30 cellular contexts compared by ENCODE assay signal in genomic region chr3:69768436-69768835, GRCh38. TPM values are rescaled to one million over a fixed set of nuclear protein-coding genes. Genes with fewer than 3 reads are reported as not detected.
A peak's percentile ranks its signal among the peaks of the same experiment; 100 is the strongest.
DNase-seq lines count a peak whose midpoint lies in the region; ATAC-seq, FAIRE-seq and TF ChIP-seq lines count a peak whose summit lies in the region.
"Had no signal": no experiment of that assay in that cellular context is flagged by ENCODE, and none has a peak within 500 bp of the region (broad histone marks: within the 10 kb centered on the region; RNA-seq: fewer than 3 reads in every experiment).

No MANE protein-coding gene starts in this region.

- H3K27me3 ChIP-seq in keratinocyte (ENCODE audit: control insufficient read depth, extremely low read depth, insufficient read depth, low read length), result no peaks in the 10 kb centered on the region
- H3K27me3 ChIP-seq in upper lobe of right lung, result no peaks in the 10 kb centered on the region
- H3K27me3 ChIP-seq: BLaER1 treated with 17β-estradiol and CSF1 and Interleukin-3, amounts not matched to agents 10 nM and 100 nM had no signal

- H3K4me3 ChIP-seq in A549 (no peak overlapping the region), keratinocyte (ENCODE audit: control insufficient read depth in 2 of 3, extremely low read depth in 1 of 3, insufficient read depth in 2 of 3, low read depth in 1 of 3, low read length in 3 of 3) (no peak overlapping the region), upper lobe of right lung (no peak overlapping the region)
- H3K4me3 ChIP-seq: BLaER1 treated with 17β-estradiol and CSF1 and Interleukin-3, amounts not matched to agents 10 nM and 100 nM; GM12878; GM23248 had no signal

- H3K4me3 Mint-ChIP-seq in activated CD4-positive, alpha-beta T cell treated with anti-CD3 and anti-CD28 coated beads, Interleukin-2, amount 10 ng/mL, durations not matched to agents 24 days and 14 days, result no peak overlapping the region
- H3K4me3 Mint-ChIP-seq: CD4-positive, alpha-beta T cell; H9 had no signal

- H3K9me3 Mint-ChIP-seq in activated CD4-positive, alpha-beta T cell treated with anti-CD3 and anti-CD28 coated beads, Interleukin-2, amount 10 ng/mL, durations not matched to agents 24 days and 14 days, result no peaks in the 10 kb centered on the region
- H3K9me3 Mint-ChIP-seq: CD4-positive, alpha-beta T cell; H9 had no signal

- POLR2A ChIA-PET in A549 (lab: Yijun Ruan, JAX), result no interaction called here

- H3K4me1 Mint-ChIP-seq in activated CD4-positive, alpha-beta T cell treated with anti-CD3 and anti-CD28 coated beads, Interleukin-2, amount 10 ng/mL, durations not matched to agents 24 days and 14 days, result no peaks in the 10 kb centered on the region

- no peak for FAIRE-seq in A549 (lab: Jason Lieb, UNC)
- FAIRE-seq in keratinocyte (lab: Jason Lieb, UNC), result peak; percentile 73
- FAIRE-seq: GM12878 had no signal

- no peaks in the 10 kb centered on the region for H3K9me1 ChIP-seq in keratinocyte (ENCODE audit: control insufficient read depth, extremely low read depth, insufficient read depth, low read length)

- 45% methylated on average over 2 of the region's 2 CpGs for WGBS in A549 (ENCODE audit: missing lambda C conversion rate)

- peaks cover 70% of the 10 kb centered on the region for H3K4me1 ChIP-seq in A549
- H3K4me1 ChIP-seq in keratinocyte (ENCODE audit: control insufficient read depth, extremely low read depth, insufficient read depth, low read length), result peaks cover 46% of the 10 kb centered on the region
- H3K4me1 ChIP-seq in upper lobe of right lung, result peaks cover 31% of the 10 kb centered on the region

- CTCF ChIA-PET in A549 (lab: Yijun Ruan, JAX), result interaction anchor here (1.0 to 1.4 kb wide), 2 partner anchors 48 to 84 kb away, joined by 3 to 4 read pairs; no protein-coding TSS in a partner anchor

- 0 out of 3 replicates have a peak overlapping the region, but pooled peaks have one; percentile 0 for H3K4me2 ChIP-seq in A549
- no peak overlapping the region for H3K4me2 ChIP-seq in keratinocyte (ENCODE audit: control insufficient read depth, extremely low read depth, insufficient read depth, low read depth, low read length)

- no peaks in the 10 kb centered on the region for H3K27me3 Mint-ChIP-seq in activated CD4-positive, alpha-beta T cell treated with anti-CD3 and anti-CD28 coated beads, Interleukin-2, amount 10 ng/mL, durations not matched to agents 24 days and 14 days
- H3K27me3 Mint-ChIP-seq: CD4-positive, alpha-beta T cell had no signal

- TF ChIP-seq CTCF in A549 (IDR thresholded peaks at IDR 0.05) (no peak), keratinocyte (optimal IDR thresholded peaks at IDR 0.05 in 1 of 3, IDR thresholded peaks at IDR 0.05 in 1 of 3, conservative IDR thresholded peaks at IDR 0.05 in 1 of 3; ENCODE audit: extremely low read depth in 1 of 3, insufficient read depth in 2 of 3, low read length in 3 of 3) (no peak), upper lobe of right lung (IDR thresholded peaks at IDR 0.05) (no peak)

- TF ChIP-seq RAD21 in A549 (conservative IDR thresholded peaks at IDR 0.05 in 1 of 2, IDR thresholded peaks at IDR 0.05 in 1 of 2), result no peak

- no peak for ATAC-seq in A549
- no peak for ATAC-seq in upper lobe of right lung
- ATAC-seq: GM12878, Panc1 had no signal

- dilution Hi-C loops in keratinocyte (cut with MboI; ENCODE audit: extremely low pct_ligation_motif_present, low sequenced_read_pairs), result no loop called here

- no peak for TF ChIP-seq EP300 in A549 (IDR thresholded peaks at IDR 0.05)

- H3K36me3 ChIP-seq in keratinocyte (ENCODE audit: control insufficient read depth in 2 of 2, extremely low read depth in 1 of 2, insufficient read depth in 2 of 2, low read length in 2 of 2) (no peaks in the 10 kb centered on the region), upper lobe of right lung (no peaks in the 10 kb centered on the region)

- DNase-seq in A549 (ENCODE audit: low read depth in 1 of 2, low spot score in 1 of 2) (no peak), M059J (ENCODE audit: low read depth) (peak; percentile 52), keratinocyte (ENCODE audit: low read depth, low spot score) (no peak), renal cortical epithelial cell (ENCODE audit: low read depth) (peak; percentile 77), upper lobe of right lung (no peak), AML-193 (lab: John Stamatoyannopoulos, UW) (no peak)
- DNase-seq in activated CD4-positive, alpha-beta T cell treated with anti-CD3 and anti-CD28 coated beads, Interleukin-2, amount 10 ng/mL, durations not matched to agents 24 days and 14 days, result no peak
- DNase-seq: 8988T; CD4-positive, alpha-beta T cell; COR-L47; EL; GDM1; GM23248; H9; Karpas-422; MV-4-11; NCI-H1105 treated with DMSO at 0.1 percent for 48 hours; NCI-H146; NCI-H1930; NCI-H2107; NCI-H446; NCI-H526; NCI-H82; NK-92 treated with Interleukin-12 subunit alpha and Interleukin-12 subunit beta, amount 100 ng/mL, for 24 hours; SHP77 treated with DMSO at 0.1 percent for 48 hours had no signal

- no peak overlapping the region for H3K27ac Mint-ChIP-seq in activated CD4-positive, alpha-beta T cell treated with anti-CD3 and anti-CD28 coated beads, Interleukin-2, amount 10 ng/mL, durations not matched to agents 24 days and 14 days
- H3K27ac Mint-ChIP-seq: CD4-positive, alpha-beta T cell; H9 had no signal

- no peaks in the 10 kb centered on the region for H4K20me1 ChIP-seq in keratinocyte (ENCODE audit: control insufficient read depth, extremely low read depth, insufficient read depth, low read length)
- H4K20me1 ChIP-seq: BLaER1 treated with 17β-estradiol and CSF1 and Interleukin-3, amounts not matched to agents 10 nM and 100 nM had no signal

- H3K9me3 ChIP-seq in A549 (no peaks in the 10 kb centered on the region), keratinocyte (ENCODE audit: control insufficient read depth, low read depth, low read length) (no peaks in the 10 kb centered on the region), upper lobe of right lung (no peaks in the 10 kb centered on the region)
- H3K9me3 ChIP-seq: BLaER1 treated with 17β-estradiol and CSF1 and Interleukin-3, amounts not matched to agents 10 nM and 100 nM had no signal

- no peaks in the 10 kb centered on the region for H3K79me2 ChIP-seq in keratinocyte (ENCODE audit: control insufficient read depth, insufficient read depth, low read length)

- H2AFZ ChIP-seq in keratinocyte (ENCODE audit: control insufficient read depth, low read length), result no peak overlapping the region
- H2AFZ ChIP-seq: GM23248 had no signal

- no peak overlapping the region for H3K9ac ChIP-seq in keratinocyte (ENCODE audit: control insufficient read depth, extremely low read depth, insufficient read depth, low read length)
- H3K9ac ChIP-seq: BLaER1 treated with 17β-estradiol and CSF1 and Interleukin-3, amounts not matched to agents 10 nM and 100 nM; GM23248 had no signal

- TF ChIP-seq POLR2A in A549 (IDR thresholded peaks at IDR 0.05; ENCODE audit: low read length), result no peak

- intact Hi-C loops in activated CD4-positive, alpha-beta T cell treated with anti-CD3 and anti-CD28 coated beads, Interleukin-2, amount 10 ng/mL, durations not matched to agents 24 days and 14 days (cut with micrococcal nuclease), result no loop called here
- intact Hi-C loops in upper lobe of right lung (cut with DNase I), result no loop called here

- H3K27ac ChIP-seq in A549 (peak overlapping the region in 1 of 2 experiments; percentile 13; a peak in 1 of 6 replicates), keratinocyte (ENCODE audit: control insufficient read depth, insufficient read depth, low read length) (no peak overlapping the region), upper lobe of right lung (no peak overlapping the region)
- H3K27ac ChIP-seq: BLaER1 treated with 17β-estradiol and CSF1 and Interleukin-3, amounts not matched to agents 10 nM and 100 nM; GM23248; RWPE1 had no signal

- H3K36me3 Mint-ChIP-seq in activated CD4-positive, alpha-beta T cell treated with anti-CD3 and anti-CD28 coated beads, Interleukin-2, amount 10 ng/mL, durations not matched to agents 24 days and 14 days (ENCODE audit: low read depth), result no peaks in the 10 kb centered on the region

TF ChIP-seq in A549, 52 proteins besides CTCF, POLR2A, EP300 and RAD21 (continues in another document):
- TF ChIP-seq CBX2 (IDR thresholded peaks at IDR 0.05; ENCODE audit: borderline replicate concordance, low read depth) (no peak), ZFP36 (IDR thresholded peaks at IDR 0.05; ENCODE audit: borderline replicate concordance, partially characterized antibody) (no peak), E2F6 (IDR thresholded peaks at IDR 0.05; ENCODE audit: borderline replicate concordance, low read depth) (no peak), EHMT2 (IDR thresholded peaks at IDR 0.05; ENCODE audit: low read depth) (no peak), RCOR1 (IDR thresholded peaks at IDR 0.05; ENCODE audit: low read depth, low read length) (no peak), CEBPB (IDR thresholded peaks at IDR 0.05) (no peak), NFE2L2 (conservative IDR thresholded peaks at IDR 0.05; ENCODE audit: low read length) (no peak), HEYL (CRISPR knock-in tag; IDR thresholded peaks at IDR 0.05) (no peak)

RNA-seq across cellular contexts. Expression of gene MITF, which starts 29.2 kb away (rescaled TPM):
- polyA plus RNA-seq in A549 (2011; rRNA removed), result 15.3 and 15.9 TPM in 2 replicates
- 8.3 and 9.3 TPM in 2 replicates for polyA plus RNA-seq in A549 (2012; cell fraction: cytosol; rRNA removed)
- polyA plus RNA-seq in A549 (2012; cell fraction: nucleus; rRNA removed), result 6.0 and 8.7 TPM in 2 replicates
- 13.2 to 14.7 TPM (median 14.3 TPM) in 3 replicates for polyA plus RNA-seq in A549 (2017; fragmentation: RNase III; extraction: RNeasy Plus Mini Kit Qiagen cat#74134 plus additional on column Dnase treatment)
- polyA minus RNA-seq in A549 (2011; rRNA and poly(A)+ RNA removed), result 45.8 and 56.1 TPM in 2 replicates
- 6.3 and 11.7 TPM in 2 replicates for total RNA-seq in M059J (2014; rRNA removed; shearing (Covaris generic))
- polyA plus RNA-seq in keratinocyte, result 2.7 to 5.8 TPM (median 2.9 TPM) in 3 replicates
- 14.9 TPM for polyA plus RNA-seq in keratinocyte (2011; ENCODE audit: low read depth)
- 3.9 and 4.6 TPM in 2 replicates for polyA plus RNA-seq in keratinocyte (2011; cell fraction: cytosol; rRNA removed)
- polyA plus RNA-seq in keratinocyte (2011; cell fraction: nucleus; rRNA removed), result 6.1 and 7.0 TPM in 2 replicates
- polyA plus RNA-seq in keratinocyte (2012; ENCODE audit: low replicate concordance), result 1.8 and 2.4 TPM in 2 replicates
- polyA minus RNA-seq in keratinocyte, result 8.0 to 26.5 TPM (median 12.1 TPM) in 3 replicates
- polyA minus RNA-seq in keratinocyte (2011; cell fraction: cytosol; rRNA and poly(A)+ RNA removed), result 3.6 TPM
- 7.4 and 12.3 TPM in 2 replicates for polyA minus RNA-seq in keratinocyte (2011; cell fraction: nucleus; rRNA and poly(A)+ RNA removed)
- total RNA-seq in renal cortical epithelial cell, result 46.7 and 109 TPM in 2 replicates
- total RNA-seq in activated CD4-positive, alpha-beta T cell treated with anti-CD3 and anti-CD28 coated beads, Interleukin-2, amount 10 ng/mL, durations not matched to agents 24 days and 14 days, result 0.16 and 0.52 TPM in 2 replicates
- total RNA-seq in upper lobe of right lung, result 29.5 TPM
- total RNA-seq: CD4-positive, alpha-beta T cell; HT-29 had no signal

Comparison
In these comparisons a context has a peak if more than half of its experiments do, and no peak if none do; other contexts are left out.
1. DNase-seq: peak in M059J (single experiment) and renal cortical epithelial cell (single experiment); none in A549 (0 of 2), keratinocyte (single experiment), activated CD4-positive, alpha-beta T cell treated with anti-CD3 and anti-CD28 coated beads, Interleukin-2, amount 10 ng/mL, durations not matched to agents 24 days and 14 days (single experiment), upper lobe of right lung (single experiment) and AML-193 (0 of 2).